8 cellular contexts compared by ENCODE assay signal in the genomic region with DNA sequence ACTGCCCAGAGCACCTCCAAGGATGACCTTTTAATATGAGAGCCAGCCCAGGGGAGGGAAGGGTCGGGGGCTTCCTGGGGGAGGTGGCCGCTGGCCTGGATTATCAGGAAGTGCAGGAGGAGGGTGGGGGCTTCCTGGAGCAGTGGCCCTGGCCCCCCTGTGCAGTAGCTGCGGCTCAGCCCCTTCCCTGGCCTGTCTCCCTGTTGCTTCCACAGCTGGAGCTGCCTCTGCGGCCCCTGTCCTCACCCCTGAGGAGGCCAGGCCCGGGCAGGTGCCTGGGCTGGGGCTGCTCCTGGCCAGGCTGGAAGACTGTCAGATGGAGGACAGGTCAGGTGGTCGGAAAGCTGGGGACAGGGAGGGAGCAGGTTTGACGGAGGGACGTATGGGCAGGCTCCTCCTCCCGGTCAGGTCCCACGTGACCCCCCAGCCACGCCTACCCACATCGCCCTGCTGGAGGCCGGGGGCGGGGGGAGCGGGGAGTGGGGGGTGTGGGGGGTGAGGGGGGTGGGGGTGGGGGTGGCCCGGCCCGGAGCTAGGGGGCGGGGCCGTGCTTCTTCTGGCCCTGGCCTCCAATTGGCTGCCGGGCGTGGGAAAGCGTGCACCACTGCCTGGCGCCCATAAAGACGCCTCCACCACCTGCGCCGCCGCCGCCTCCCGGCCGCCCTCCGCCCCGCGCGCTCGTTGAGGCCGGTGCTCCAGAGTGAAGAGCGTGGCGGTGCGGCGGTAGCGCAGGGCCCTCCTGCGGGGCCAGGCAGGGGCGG. TPM values are rescaled to one million over a fixed set of nuclear protein-coding genes. Genes with fewer than 3 reads are reported as not detected.
DNase-seq lines count a peak whose midpoint lies in the region; ATAC-seq and TF ChIP-seq lines count a peak whose summit lies in the region.

No MANE protein-coding gene starts in this region.

- H3K4me3 Mint-ChIP-seq in H9 = peak overlapping the region; percentile 61 to 84

- no peak overlapping the region for H2BK12ac ChIP-seq in H9 (ENCODE audit: insufficient read length, low read depth, low read length)

- no peak overlapping the region for H3K18ac ChIP-seq in H9 (ENCODE audit: insufficient read length, low read depth, low read length)

- peaks cover 12% of the 10 kb centered on the region for H3K23me2 ChIP-seq in H9 (ENCODE audit: insufficient read length, low read depth, low read length, poor library complexity, severe bottlenecking)

- no peaks in the 10 kb centered on the region for H4K20me1 ChIP-seq in H9 (ENCODE audit: control insufficient read depth, insufficient read depth, insufficient read length)

- H3K23ac ChIP-seq in H9 (ENCODE audit: insufficient read length, low read depth, low read length) = no peak overlapping the region

- TF ChIP-seq POLR2A in uterus (IDR thresholded peaks at IDR 0.05) = peak in 1 of 2 donors; percentile 4

- H3K4me1 ChIP-seq in H9 (ENCODE audit: insufficient read depth, low read length) (no peaks in the 10 kb centered on the region; the same call in 1 of the 2 replicates), adipocyte (ENCODE audit: control insufficient read depth, insufficient read depth, low read length) (peaks cover 21% of the 10 kb centered on the region), heart right ventricle (peaks cover 43 to 81% (median 73%) of the 10 kb centered on the region in 9 donors), rectal smooth muscle tissue (ENCODE audit: control insufficient read depth, insufficient read depth, low read length) (peaks cover 4% of the 10 kb centered on the region), uterus (peaks cover 0 to 24% of the 10 kb centered on the region in 2 donors)

- no peak overlapping the region for H2BK120ac ChIP-seq in H9 (ENCODE audit: low read depth, low read length, poor library complexity, severe bottlenecking)

- H2AK5ac ChIP-seq in H9 (ENCODE audit: insufficient read length, low read length) = no peak overlapping the region

- no peak overlapping the region for H2BK5ac ChIP-seq in H9 (ENCODE audit: insufficient read length, low read length)

- H3K9ac ChIP-seq in H9 (ENCODE audit: extremely low read depth, insufficient read length, low read length) (no peak overlapping the region), adipocyte (ENCODE audit: low read length) (no peak overlapping the region), rectal smooth muscle tissue (ENCODE audit: low read length) (no peak overlapping the region)

- H4K5ac ChIP-seq in H9 (ENCODE audit: insufficient read length, low read depth, low read length) = no peak overlapping the region

- H2BK15ac ChIP-seq in H9 (ENCODE audit: low read depth, low read length) = no peak overlapping the region

- DNase-seq in ELR (ENCODE audit: low read depth) = peak; percentile 80
- DNase-seq in H9 = peak; percentile 97
- DNase-seq in MV-4-11 (lab: John Stamatoyannopoulos, UW) = peak; percentile 85
- DNase-seq in SW480 (ENCODE audit: low spot score) = peak; percentile 95
- peak; percentile 83 for DNase-seq in adipocyte (ENCODE audit: low read depth)
- DNase-seq in heart right ventricle = peak; percentile 90 to 91
- peak; percentile 79 to 84 for DNase-seq in uterus

- peak overlapping the region; percentile 61 for H3K4me3 ChIP-seq in adipocyte (ENCODE audit: low read length)
- peak overlapping the region; percentile 39 to 74 (median 59) for H3K4me3 ChIP-seq in heart right ventricle
- H3K4me3 ChIP-seq in rectal smooth muscle tissue (ENCODE audit: low read length) = peak overlapping the region; percentile 70
- peak overlapping the region; percentile 26 to 28 for H3K4me3 ChIP-seq in uterus

- H3K27me3 ChIP-seq in H9 (ENCODE audit: insufficient read depth, low read length) (no peaks in the 10 kb centered on the region; the same call in 1 of the 2 replicates), adipocyte (replicated peaks; ENCODE audit: control insufficient read depth, insufficient read depth, low read length) (peaks cover 3% of the 10 kb centered on the region), heart right ventricle (peaks cover 0 to 14% (median 2%) of the 10 kb centered on the region in 7 donors), rectal smooth muscle tissue (ENCODE audit: control insufficient read depth, insufficient read depth, low read length) (peaks cover 8% of the 10 kb centered on the region), uterus (no peaks in the 10 kb centered on the region)

- H3K4me1 Mint-ChIP-seq in H9 = peaks cover 10 to 32% of the 10 kb centered on the region in 2 experiments

- no peaks in the 10 kb centered on the region for H3K36me3 ChIP-seq in adipocyte (ENCODE audit: control insufficient read depth, insufficient read depth, low read length, severe bottlenecking)
- no peaks in the 10 kb centered on the region for H3K36me3 ChIP-seq in heart right ventricle
- no peaks in the 10 kb centered on the region for H3K36me3 ChIP-seq in rectal smooth muscle tissue (ENCODE audit: control insufficient read depth, insufficient read depth, low read length)
- H3K36me3 ChIP-seq in uterus = no peaks in the 10 kb centered on the region

- H3K36me3 Mint-ChIP-seq in H9 (ENCODE audit: insufficient read depth in 1 of 3, low read depth in 3 of 3) = no peaks in the 10 kb centered on the region

- H3T11ph ChIP-seq in H9 (ENCODE audit: low read length) = no peak overlapping the region

- no peak overlapping the region for H2AFZ ChIP-seq in H9 (ENCODE audit: low read length)

- H2BK20ac ChIP-seq in H9 (ENCODE audit: low read depth, low read length, poor library complexity, severe bottlenecking) = no peak overlapping the region

- peak overlapping the region; percentile 74 for H3K4me2 ChIP-seq in H9 (ENCODE audit: insufficient read depth, insufficient read length, low read length)

- no peaks in the 10 kb centered on the region for H3K79me1 ChIP-seq in H9 (ENCODE audit: insufficient read depth, low read depth, low read length, poor library complexity, severe bottlenecking)

- H3K79me2 ChIP-seq in H9 (ENCODE audit: insufficient read depth, low read length) = no peaks in the 10 kb centered on the region

- no peak overlapping the region for H4K91ac ChIP-seq in H9 (ENCODE audit: insufficient read length, low read depth, low read length)

- H3K56ac ChIP-seq in H9 (ENCODE audit: insufficient read length, low read depth, low read length) = no peak overlapping the region

- intact Hi-C loops in heart right ventricle (cut with DNase I) = loop anchor here in 6 of 10 donors (2.0 to 10.0 kb wide), 8 partner anchors 15 to 354 kb away; a partner anchor contains a TSS
- intact Hi-C loops in uterus (cut with DNase I; ENCODE audit: low total_unique reads) = loop anchor here (5.0 kb wide), 1 partner anchor 134 kb away; a partner anchor contains a TSS

- no peak overlapping the region for H3K27ac Mint-ChIP-seq in H9

- no peak overlapping the region for H4K8ac ChIP-seq in H9 (replicated peaks; ENCODE audit: insufficient read length, low read depth, low read length)

- no peak overlapping the region; the same call in 1 of the 2 replicates for H3K14ac ChIP-seq in H9 (ENCODE audit: insufficient read depth, low read length)

- ATAC-seq in heart right ventricle = peak; percentile 46 to 60 (median 51)

- H3K9me3 ChIP-seq in H9 (ENCODE audit: control insufficient read depth, low read depth, low read length) (no peaks in the 10 kb centered on the region), adipocyte (ENCODE audit: control insufficient read depth, low read length) (no peaks in the 10 kb centered on the region), heart right ventricle (no peaks in the 10 kb centered on the region), uterus (no peaks in the 10 kb centered on the region)

- H3K4ac ChIP-seq in H9 (ENCODE audit: low read depth, low read length) = no peak overlapping the region

- TF ChIP-seq CTCF in H9 (conservative IDR thresholded peaks at IDR 0.05) (no peak), heart right ventricle (IDR thresholded peaks at IDR 0.05) (no peak), uterus (IDR thresholded peaks at IDR 0.05) (peak in 1 of 4 experiments; percentile 4)

- no peaks in the 10 kb centered on the region; a peak in 1 of 5 replicates for H3K9me3 Mint-ChIP-seq in H9

- peaks cover 17% of the 10 kb centered on the region for H3K27me3 Mint-ChIP-seq in H9 (ENCODE audit: low read depth)

- H3K27ac ChIP-seq in H9 (ENCODE audit: insufficient read length, low read depth, low read length) (no peak overlapping the region), heart right ventricle (peak overlapping the region; percentile 62 to 100 (median 98)), rectal smooth muscle tissue (ENCODE audit: low read depth, low read length) (peak overlapping the region; percentile 32), uterus (peak overlapping the region; percentile 85 to 95)

- no CpG with 5 or more reads among the region's 43 CpGs for WGBS in H9 (ENCODE audit: extremely low coverage, insufficient read length, low lambda C conversion rate)
- 4 to 6% methylated on average over 26 to 42 of the region's 43 CpGs for WGBS in heart right ventricle, 2 donors

RNA-seq across cellular contexts. Expression of a gene that starts 10.2 kb away (rescaled TPM):
- total RNA-seq in H9 (2021) (0.29 and 0.57 TPM in 2 replicates), heart right ventricle (10 to 100 TPM in 7 of 10 donors, 1 to 10 TPM in 3; 7.5 to 43.8 (median 13.0) TPM), uterus (100 to 1,000 TPM in 1 of 4 donors, 10 to 100 TPM in 3; 17.5 to 102 (median 47.7) TPM)
- polyA plus RNA-seq in heart right ventricle = 10 to 100 TPM; 19.3 to 59.6 TPM

RNA-seq across cellular contexts. Expression of a gene that starts 15.9 kb away (rescaled TPM):
- total RNA-seq in H9 (2021) (not detected in 2 replicates), heart right ventricle (1 to 10 TPM in 6 of 10 donors, under 1 TPM in 3, not detected in 1; 0.51 to 3.1 (median 1.4) TPM), uterus (1 to 10 TPM in 2 of 4 donors, under 1 TPM in 1, not detected in 1; 0.34 to 2.8 (median 1.8) TPM)
- 1 to 10 TPM; 1.0 to 1.1 TPM for polyA plus RNA-seq in heart right ventricle

RNA-seq across cellular contexts. Expression of a gene that starts 19.5 kb away (rescaled TPM):
- total RNA-seq in H9 (2021) (32.2 and 34.8 TPM in 2 replicates), heart right ventricle (10 to 100 TPM; 29.8 to 56.4 (median 35.2) TPM), uterus (10 to 100 TPM; 29.2 to 43.9 (median 33.6) TPM)
- polyA plus RNA-seq in heart right ventricle = 10 to 100 TPM; 26.1 to 35.6 TPM

RNA-seq across cellular contexts. Expression of a gene that starts 40.6 kb away (rescaled TPM):
- total RNA-seq in H9 (2021) (40.7 and 49.6 TPM in 2 replicates), heart right ventricle (10 to 100 TPM in 1 of 10 donors, 1 to 10 TPM in 9; 3.7 to 10.3 (median 5.3) TPM), uterus (10 to 100 TPM in 2 of 4 donors, 1 to 10 TPM in 1, under 1 TPM in 1; 0.51 to 20.5 (median 13.2) TPM)
- polyA plus RNA-seq in heart right ventricle = 10 to 100 TPM in 1 of 2 donors, 1 to 10 TPM in 1; 6.8 to 12.0 TPM
